In genomic region chr3:99919694-99920093, GRCh38 we compare ENCODE assay signal across 22 cellular contexts.
DNase-seq lines count a peak whose midpoint lies in the region; TF ChIP-seq lines count a peak whose summit lies in the region.
"Had no signal": no experiment of that assay in that cellular context is flagged by ENCODE, and none has a peak within 500 bp of the region (broad histone marks: within the 10 kb centered on the region; RNA-seq: fewer than 3 reads in every experiment).

No MANE protein-coding gene starts in this region.

- H3K36me3 ChIP-seq in HUES6 (ENCODE audit: control insufficient read depth, insufficient read depth, low read length) (no peaks in the 10 kb centered on the region), PC-9 (ENCODE audit: low read depth) (0 out of 2 replicates have a peak, but pooled peaks cover 3% of the 10 kb centered on the region), hepatocyte (replicated peaks; ENCODE audit: insufficient read depth, low read depth) (no peaks in the 10 kb centered on the region), smooth muscle cell (ENCODE audit: low read depth) (no peaks in the 10 kb centered on the region)
- H3K36me3 ChIP-seq: adrenal gland, breast epithelium, sigmoid colon had no signal

- no TSS peak for BruUV-seq in PC-9 (replicated peaks; lab: Mats Ljungman, UMichigan)

- 0 out of 2 replicates have a peak, but pooled peaks cover 7% of the 10 kb centered on the region for H3F3A ChIP-seq in PC-9 (ENCODE audit: insufficient read depth, low read depth)
- no peaks in the 10 kb centered on the region for H3F3A ChIP-seq in smooth muscle cell (ENCODE audit: low read depth)

- peaks cover 20% of the 10 kb centered on the region for H3K4me1 ChIP-seq in HUES6 (ENCODE audit: control insufficient read depth, insufficient read depth, low read length)
- H3K4me1 ChIP-seq in PC-9 (replicated peaks; ENCODE audit: insufficient read depth): peaks cover 12% of the 10 kb centered on the region
- H3K4me1 ChIP-seq in hepatocyte (ENCODE audit: insufficient read depth): peaks cover 19% of the 10 kb centered on the region
- H3K4me1 ChIP-seq in smooth muscle cell (ENCODE audit: low read depth): peaks cover 11% of the 10 kb centered on the region
- H3K4me1 ChIP-seq: breast epithelium had no signal

- no peak overlapping the region for H2AFZ ChIP-seq in PC-9
- H2AFZ ChIP-seq in hepatocyte: peak overlapping the region; percentile 4
- no peak overlapping the region for H2AFZ ChIP-seq in smooth muscle cell (ENCODE audit: low read depth)

- TF ChIP-seq CTCF in PC-9 (conservative IDR thresholded peaks at IDR 0.05): no peak
- no peak for TF ChIP-seq CTCF in hepatocyte (IDR thresholded peaks at IDR 0.05; ENCODE audit: poor library complexity)
- no peak for TF ChIP-seq CTCF in smooth muscle cell (IDR thresholded peaks at IDR 0.05; ENCODE audit: borderline replicate concordance, insufficient read depth, poor library complexity, severe bottlenecking)

- H3K9ac ChIP-seq in HUES6 (ENCODE audit: low read length) (no peak overlapping the region), smooth muscle cell (ENCODE audit: low read depth) (no peak overlapping the region)

- H3K27me3 ChIP-seq in HUES6 (ENCODE audit: control insufficient read depth, insufficient read depth, low read length) (no peaks in the 10 kb centered on the region), PC-9 (ENCODE audit: insufficient read depth, low read depth) (no peaks in the 10 kb centered on the region), hepatocyte (no peaks in the 10 kb centered on the region), smooth muscle cell (ENCODE audit: low read depth) (no peaks in the 10 kb centered on the region)
- H3K27me3 ChIP-seq: adrenal gland, breast epithelium, sigmoid colon, testis had no signal

- H3K4me2 ChIP-seq in PC-9 (no peak overlapping the region), hepatocyte (peak overlapping the region; percentile 22), smooth muscle cell (no peak overlapping the region)

- POLR2A ChIA-PET in PC-9 (lab: Charles Lee; ENCODE audit: unreplicated experiment): no interaction called here

- CTCF ChIA-PET in PC-9 (lab: Charles Lee): interaction anchor here (0.6 kb wide), 1 partner anchor 592 kb away, joined by 3 read pairs; no protein-coding TSS in a partner anchor

- intact Hi-C loops in PC-9 (cut with micrococcal nuclease; ENCODE audit: unreplicated experiment): no loop called here

- no peaks in the 10 kb centered on the region for H4K20me1 ChIP-seq in PC-9 (ENCODE audit: insufficient read depth)
- no peaks in the 10 kb centered on the region for H4K20me1 ChIP-seq in hepatocyte (ENCODE audit: insufficient read depth, poor library complexity, severe bottlenecking)
- H4K20me1 ChIP-seq in smooth muscle cell (ENCODE audit: low read depth): no peaks in the 10 kb centered on the region

- no peaks in the 10 kb centered on the region for H3K79me2 ChIP-seq in PC-9 (ENCODE audit: low read depth)
- no peaks in the 10 kb centered on the region for H3K79me2 ChIP-seq in hepatocyte
- no peaks in the 10 kb centered on the region for H3K79me2 ChIP-seq in smooth muscle cell (ENCODE audit: low read depth)

- no peak for DNase-seq in PC-9
- no peak for DNase-seq in hepatocyte (ENCODE audit: low spot score)
- no peak for DNase-seq in smooth muscle cell (lab: John Stamatoyannopoulos, UW; ENCODE audit: unreplicated experiment)
- no peak for DNase-seq in RPMI8226
- no peak for DNase-seq in stimulated activated CD4-positive, alpha-beta T cell treated with anti-CD3 and anti-CD28 coated beads, Interleukin-4, amount 100 ng/mL, for 24 hours
- DNase-seq in NCI-H2227 treated with DMSO at 0.1 percent for 48 hours (lab: John Stamatoyannopoulos, UW): no peak
- no peak for DNase-seq in inferior parietal cortex (ENCODE audit: extremely low spot score)
- DNase-seq: activated T-cell treated with anti-CD3 and anti-CD28 coated beads, Interleukin-2, amount 50 U/mL, for 24 hours; adrenal gland; EL; foreskin fibroblast; MV-4-11; natural killer cell; NCI-H1694; NCI-H2171 treated with DMSO at 0.1 percent for 48 hours; NCI-H526; SHP77 treated with DMSO at 0.1 percent for 48 hours; sigmoid colon; T-helper 1 cell; testis had no signal

- H3K9me3 ChIP-seq in HUES6 (ENCODE audit: control insufficient read depth, insufficient read depth, low read depth, low read length) (no peaks in the 10 kb centered on the region), PC-9 (ENCODE audit: insufficient read depth, low read depth) (no peaks in the 10 kb centered on the region; the same call in 1 of the 2 replicates), hepatocyte (ENCODE audit: low read depth) (no peaks in the 10 kb centered on the region), smooth muscle cell (replicated peaks; ENCODE audit: low read depth) (no peaks in the 10 kb centered on the region)
- H3K9me3 ChIP-seq: adrenal gland, breast epithelium, sigmoid colon, testis had no signal

- no peak overlapping the region for H3K4me3 ChIP-seq in HUES6 (ENCODE audit: low read depth, low read length)
- no peak overlapping the region for H3K4me3 ChIP-seq in PC-9
- no peak overlapping the region for H3K4me3 ChIP-seq in hepatocyte
- no peak overlapping the region for H3K4me3 ChIP-seq in smooth muscle cell
- H3K4me3 ChIP-seq: adrenal gland, breast epithelium, sigmoid colon, testis had no signal

- H3K27ac ChIP-seq in HUES6 (ENCODE audit: low read depth, low read length): peak overlapping the region; percentile 50; the same call in 1 of the 2 replicates
- peak overlapping the region; percentile 0; the same call in 1 of the 2 replicates for H3K27ac ChIP-seq in PC-9
- H3K27ac ChIP-seq in hepatocyte: peak overlapping the region; percentile 90
- peak overlapping the region; percentile 84 for H3K27ac ChIP-seq in smooth muscle cell (ENCODE audit: low read depth)

- no peaks in the 10 kb centered on the region for H3K9me2 ChIP-seq in PC-9 (ENCODE audit: insufficient read depth)
- H3K9me2 ChIP-seq in hepatocyte (replicated peaks; ENCODE audit: insufficient read depth): no peaks in the 10 kb centered on the region

Comparison
In these comparisons a context has a peak if more than half of its experiments do, and no peak if none do; other contexts are left out.
1. H3K27ac ChIP-seq: peak in every context shown above with its lines; median percentile 90 in hepatocyte; 84 in smooth muscle cell; 50 in HUES6; 0 in PC-9.